Comparison of ENCODE assay signal across 18 cellular contexts in the genomic region with DNA sequence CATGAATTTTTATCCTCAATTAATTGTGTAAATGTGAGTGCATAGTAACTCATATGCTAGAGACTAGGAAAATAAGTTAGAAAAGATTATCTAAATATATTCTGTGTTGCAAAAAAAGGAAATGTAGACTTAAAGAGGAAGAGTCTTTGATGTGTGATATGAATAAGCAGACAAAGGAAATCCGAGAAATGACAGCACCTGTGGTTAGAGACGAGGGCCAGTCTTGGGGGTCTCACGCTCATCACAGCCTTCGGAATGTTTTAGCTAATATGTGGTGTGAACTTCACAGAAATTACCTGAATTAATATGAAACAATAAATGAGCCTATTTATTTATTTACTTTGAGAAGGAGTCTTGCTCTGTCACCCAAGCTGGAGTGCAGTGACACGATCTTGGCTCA. TPM values are rescaled to one million over a fixed set of nuclear protein-coding genes. Genes with fewer than 3 reads are reported as not detected.
A peak's percentile ranks its signal among the peaks of the same experiment; 100 is the strongest.
DNase-seq lines count a peak whose midpoint lies in the region; ATAC-seq and TF ChIP-seq lines count a peak whose summit lies in the region.
"Had no signal": no experiment of that assay in that cellular context is flagged by ENCODE, and none has a peak within 500 bp of the region (broad histone marks: within the 10 kb centered on the region; RNA-seq: fewer than 3 reads in every experiment).

No MANE protein-coding gene starts in this region.

- peaks cover 45% of the 10 kb centered on the region for H3K36me3 Mint-ChIP-seq in activated naive CD8-positive, alpha-beta T cell treated with anti-CD3 and anti-CD28 coated beads for 36 hours
- peaks cover 29 to 55% of the 10 kb centered on the region in 2 donors for H3K36me3 Mint-ChIP-seq in CD4-positive, alpha-beta memory T cell

- CTCF ChIA-PET in CD4-positive, alpha-beta memory T cell (lab: Charles Lee; ENCODE audit: partially characterized antibody) = no interaction called here

- peak; percentile 52 for DNase-seq in stimulated activated CD4-positive, alpha-beta T cell treated with anti-CD3 and anti-CD28 coated beads, Interleukin-1b, Interleukin-23, amount 100 ng/mL, for 48 hours
- no peak for DNase-seq in stimulated activated CD4-positive, alpha-beta T cell treated with anti-CD3 and anti-CD28 coated beads, Interleukin-12 subunit alpha, Interleukin-12 subunit beta, amount 100 ng/mL, for 4 hours
- DNase-seq in MV-4-11 (lab: John Stamatoyannopoulos, UW) (peak; percentile 26), left lobe of liver (ENCODE audit: low spot score) (no peak), tibial artery (no peak)
- peak; percentile 37 for DNase-seq in activated naive CD8-positive, alpha-beta T cell treated with anti-CD3 and anti-CD28 coated beads for 36 hours
- DNase-seq in CD4-positive, alpha-beta memory T cell = no peak
- DNase-seq: BE2C, hippocampal formation, islet precursor cell, Kasumi-1, mammary epithelial cell, NCI-H1092 treated with DMSO at 0.1 percent for 48 hours, NCI-H524, pancreas, right lobe of liver, upper lobe of right lung had no signal

- no peaks in the 10 kb centered on the region for H3K9me3 ChIP-seq in CD4-positive, alpha-beta memory T cell (ENCODE audit: control insufficient read depth in 1 of 2, low read length in 2 of 2)
- no peaks in the 10 kb centered on the region for H3K9me3 ChIP-seq in tibial artery
- H3K9me3 ChIP-seq: BE2C, pancreas, right lobe of liver, upper lobe of right lung had no signal

- peaks cover 25% of the 10 kb centered on the region for H3K36me3 ChIP-seq in CD4-positive, alpha-beta memory T cell (ENCODE audit: insufficient read depth, low read length)
- peaks cover 48 to 88% (median 51%) of the 10 kb centered on the region in 3 donors for H3K36me3 ChIP-seq in tibial artery

- H3K9me3 Mint-ChIP-seq in activated naive CD8-positive, alpha-beta T cell treated with anti-CD3 and anti-CD28 coated beads for 36 hours = no peaks in the 10 kb centered on the region
- H3K9me3 Mint-ChIP-seq in CD4-positive, alpha-beta memory T cell = no peaks in the 10 kb centered on the region
- H3K9me3 Mint-ChIP-seq: dendritic cell treated with granulocyte-macrophage colony-stimulating factor and Interleukin-4, amounts not matched to agents 40 ng/mL and 50 ng/mL, for 4 days had no signal

- peak overlapping the region; percentile 73 for H3K27ac Mint-ChIP-seq in activated naive CD8-positive, alpha-beta T cell treated with anti-CD3 and anti-CD28 coated beads for 36 hours
- H3K27ac Mint-ChIP-seq in CD4-positive, alpha-beta memory T cell = peak overlapping the region in 3 of 7 donors; percentile 41 to 61 (median 47)
- H3K27ac Mint-ChIP-seq: dendritic cell treated with granulocyte-macrophage colony-stimulating factor and Interleukin-4, amounts not matched to agents 40 ng/mL and 50 ng/mL, for 4 days had no signal

- H3K4me1 ChIP-seq in CD4-positive, alpha-beta memory T cell (ENCODE audit: insufficient read depth, low read length) = no peaks in the 10 kb centered on the region
- no peaks in the 10 kb centered on the region for H3K4me1 ChIP-seq in tibial artery
- H3K4me1 ChIP-seq: pancreas, upper lobe of right lung had no signal

- H3K4me1 Mint-ChIP-seq in activated naive CD8-positive, alpha-beta T cell treated with anti-CD3 and anti-CD28 coated beads for 36 hours = peaks cover 28% of the 10 kb centered on the region
- peaks cover 0 to 10% (median 2%) of the 10 kb centered on the region in 4 donors for H3K4me1 Mint-ChIP-seq in CD4-positive, alpha-beta memory T cell

- H3K4me3 Mint-ChIP-seq in activated naive CD8-positive, alpha-beta T cell treated with anti-CD3 and anti-CD28 coated beads for 36 hours = peak overlapping the region; percentile 10
- H3K4me3 Mint-ChIP-seq in CD4-positive, alpha-beta memory T cell = peak overlapping the region in 3 of 8 donors; percentile 10 to 51 (median 32)
- H3K4me3 Mint-ChIP-seq: dendritic cell treated with granulocyte-macrophage colony-stimulating factor and Interleukin-4, amounts not matched to agents 40 ng/mL and 50 ng/mL, for 4 days had no signal

- H3K27ac ChIP-seq in CD4-positive, alpha-beta memory T cell (ENCODE audit: low read depth, low read length) = no peak overlapping the region
- no peak overlapping the region for H3K27ac ChIP-seq in tibial artery
- H3K27ac ChIP-seq: pancreas, right lobe of liver, upper lobe of right lung had no signal

- H3K27me3 ChIP-seq in CD4-positive, alpha-beta memory T cell (ENCODE audit: insufficient read depth, low read length) = no peaks in the 10 kb centered on the region
- H3K27me3 ChIP-seq in tibial artery = no peaks in the 10 kb centered on the region
- H3K27me3 ChIP-seq: BE2C, pancreas, right lobe of liver, upper lobe of right lung had no signal

- intact Hi-C loops in CD4-positive, alpha-beta memory T cell (cut with micrococcal nuclease) = no loop called here
- intact Hi-C loops in tibial artery (cut with DNase I; ENCODE audit: low total_unique reads) = no loop called here

- H3K27me3 Mint-ChIP-seq in activated naive CD8-positive, alpha-beta T cell treated with anti-CD3 and anti-CD28 coated beads for 36 hours = no peaks in the 10 kb centered on the region
- H3K27me3 Mint-ChIP-seq in CD4-positive, alpha-beta memory T cell = no peaks in the 10 kb centered on the region
- H3K27me3 Mint-ChIP-seq: dendritic cell treated with granulocyte-macrophage colony-stimulating factor and Interleukin-4, amounts not matched to agents 40 ng/mL and 50 ng/mL, for 4 days had no signal

- H3K4me3 ChIP-seq in CD4-positive, alpha-beta memory T cell (ENCODE audit: low read length in 2 of 2) = no peak overlapping the region
- H3K4me3 ChIP-seq in tibial artery = no peak overlapping the region
- H3K4me3 ChIP-seq: pancreas, right lobe of liver, upper lobe of right lung had no signal

- no peak for ATAC-seq in left lobe of liver
- ATAC-seq: pancreas, right lobe of liver had no signal

- TF ChIP-seq CTCF in tibial artery (IDR thresholded peaks at IDR 0.05) = no peak

- POLR2A ChIA-PET in CD4-positive, alpha-beta memory T cell (lab: Charles Lee; ENCODE audit: partially characterized antibody) = interaction anchor here (2.2 kb wide), 1 partner anchor 12 kb away, joined by 10 read pairs; a partner anchor contains a TSS

RNA-seq across cellular contexts. Expression of a gene that starts 11.6 kb away (rescaled TPM):
- 10 to 100 TPM; 49.5 to 54.3 TPM for total RNA-seq in activated naive CD8-positive, alpha-beta T cell treated with anti-CD3 and anti-CD28 coated beads for 36 hours
- total RNA-seq in CD4-positive, alpha-beta memory T cell = 10 to 100 TPM; 43.8 to 46.1 TPM
- polyA plus RNA-seq in CD4-positive, alpha-beta memory T cell = 10 to 100 TPM; 15.3 to 24.0 TPM
- total RNA-seq in left lobe of liver = 10.7 TPM

RNA-seq across cellular contexts. Expression of a gene that starts 38.3 kb away (rescaled TPM):
- total RNA-seq in activated naive CD8-positive, alpha-beta T cell treated with anti-CD3 and anti-CD28 coated beads for 36 hours = under 1 TPM; 0.06 to 0.22 TPM
- total RNA-seq in CD4-positive, alpha-beta memory T cell = under 1 TPM; 0.06 to 0.08 TPM
- polyA plus RNA-seq in CD4-positive, alpha-beta memory T cell = under 1 TPM in 1 of 2 donors, not detected in 1; 0.06 TPM
- 0.28 TPM for total RNA-seq in left lobe of liver

RNA-seq across cellular contexts. Expression of a gene that starts 52.9 kb away (rescaled TPM):
- 1 to 10 TPM; 3.3 to 3.6 TPM for total RNA-seq in activated naive CD8-positive, alpha-beta T cell treated with anti-CD3 and anti-CD28 coated beads for 36 hours
- 1 to 10 TPM; 8.1 to 10.0 TPM for total RNA-seq in CD4-positive, alpha-beta memory T cell
- polyA plus RNA-seq in CD4-positive, alpha-beta memory T cell = 1 to 10 TPM; 1.0 to 2.3 TPM
- total RNA-seq in left lobe of liver = 1.5 TPM

Comparison
In these comparisons a context has a peak if more than half of its experiments do, and no peak if none do; other contexts are left out.
1. DNase-seq: peak in stimulated activated CD4-positive, alpha-beta T cell treated with anti-CD3 and anti-CD28 coated beads, Interleukin-1b, Interleukin-23, amount 100 ng/mL, for 48 hours (single experiment), MV-4-11 (single experiment) and activated naive CD8-positive, alpha-beta T cell treated with anti-CD3 and anti-CD28 coated beads for 36 hours (single experiment); none in stimulated activated CD4-positive, alpha-beta T cell treated with anti-CD3 and anti-CD28 coated beads, Interleukin-12 subunit alpha, Interleukin-12 subunit beta, amount 100 ng/mL, for 4 hours (single experiment), CD4-positive, alpha-beta memory T cell (0 of 5), left lobe of liver (single experiment) and tibial artery (0 of 2).